8 cellular contexts compared by ENCODE assay signal in genomic region chr4:176065365-176066249, GRCh38. TPM values are rescaled to one million over a fixed set of nuclear protein-coding genes. Genes with fewer than 3 reads are reported as not detected.
A peak's percentile ranks its signal among the peaks of the same experiment; 100 is the strongest.
DNase-seq lines count a peak whose midpoint lies in the region; ATAC-seq and TF ChIP-seq lines count a peak whose summit lies in the region.

WDR17 (plus strand) TSS chr4:176065841; CDS start chr4:176111581, 45,740 bp downstream.

- peak; percentile 100 for ATAC-seq in GM18861 (IDR thresholded peaks at IDR 0.05; ENCODE audit: unreplicated experiment)
- peak; percentile 100 for ATAC-seq in HG03064 (IDR thresholded peaks at IDR 0.05; ENCODE audit: low read depth, unreplicated experiment)

- no peaks in the 10 kb centered on the region for H3K9me3 ChIP-seq in breast epithelium
- H3K9me3 ChIP-seq in iPS-20b (ENCODE audit: insufficient read depth, low read depth, low read length): no peaks in the 10 kb centered on the region

- no peak for TF ChIP-seq CTCF in VCaP (conservative IDR thresholded peaks at IDR 0.05)
- no peak for TF ChIP-seq CTCF in breast epithelium (IDR thresholded peaks at IDR 0.05)

- H3K27ac ChIP-seq in VCaP (peak within 1 kb of the TSS; percentile 57), breast epithelium (peak within 1 kb of the TSS in 1 of 2 donors; percentile 6), iPS-20b (ENCODE audit: low read length) (no peak within 1 kb of the TSS), skin epidermis (peak within 1 kb of the TSS in 1 of 21 experiments; percentile 11)

- no peaks in the 10 kb centered on the region for H3K4me1 ChIP-seq in breast epithelium
- H3K4me1 ChIP-seq in iPS-20b (ENCODE audit: insufficient read depth, low read length): no peaks in the 10 kb centered on the region; the same call in 1 of the 2 replicates

- TF ChIP-seq POLR2A in breast epithelium (IDR thresholded peaks at IDR 0.05): no peak

- no peaks in the 10 kb centered on the region for H3K27me3 ChIP-seq in breast epithelium
- no peaks in the 10 kb centered on the region for H3K27me3 ChIP-seq in iPS-20b (ENCODE audit: insufficient read depth, low read length)

- DNase-seq in NCI-H2171 treated with DMSO at 0.1 percent for 48 hours (lab: John Stamatoyannopoulos, UW): peak; percentile 89
- peak; percentile 74 to 76 for DNase-seq in breast epithelium (ENCODE audit: low spot score in 2 of 2)
- DNase-seq in AML-193 (lab: John Stamatoyannopoulos, UW): no peak

- intact Hi-C loops in breast epithelium (cut with DNase I; ENCODE audit: low total_unique reads): no loop called here

- H3K9ac ChIP-seq in iPS-20b (ENCODE audit: low read depth, low read length): peak within 1 kb of the TSS; percentile 72; the same call in 1 of the 2 replicates

- H3K36me3 ChIP-seq in breast epithelium (no peaks in the 10 kb centered on the region), iPS-20b (ENCODE audit: insufficient read depth, low read depth, low read length) (no peaks in the 10 kb centered on the region)

- peak within 1 kb of the TSS; percentile 55 to 75 (median 70) for H3K4me3 ChIP-seq in breast epithelium
- H3K4me3 ChIP-seq in iPS-20b (ENCODE audit: low read length): peak within 1 kb of the TSS; percentile 86
- H3K4me3 ChIP-seq in skin epidermis: peak within 1 kb of the TSS; percentile 17 to 55 (median 31)

RNA-seq across cellular contexts. Expression of gene WDR17, which starts in this region (rescaled TPM):
- total RNA-seq in breast epithelium: 1 to 10 TPM; 2.2 to 4.5 (median 2.6) TPM

Comparison
In these comparisons a context has a peak if more than half of its experiments do, and no peak if none do; other contexts are left out.
1. DNase-seq: peak in NCI-H2171 treated with DMSO at 0.1 percent for 48 hours (single experiment) and breast epithelium (2 of 2); none in AML-193 (0 of 2).
2. H3K4me3 ChIP-seq: peak in every context shown above with its lines; median percentile 86 in iPS-20b; 70 in breast epithelium; 31 in skin epidermis.